4 cellular contexts compared by ENCODE assay signal in the genomic region with DNA sequence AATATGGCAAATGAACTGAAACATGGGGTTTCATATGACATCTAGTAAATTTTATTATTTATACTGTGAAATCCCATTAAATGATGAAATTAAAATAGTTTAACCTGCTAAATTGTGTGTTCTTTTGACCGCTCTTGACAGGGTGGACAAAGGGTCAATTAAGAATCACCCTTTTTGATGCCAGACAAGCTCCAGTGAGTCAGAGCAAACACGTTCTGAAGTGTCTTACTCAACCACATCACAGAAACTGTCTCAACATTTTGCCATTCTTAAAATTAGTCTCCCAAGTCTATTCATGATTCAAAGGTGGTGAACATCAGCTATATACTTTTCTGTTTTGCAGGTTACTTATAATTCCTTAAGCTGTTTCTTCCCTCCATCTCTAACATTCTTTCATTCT.
A peak's percentile ranks its signal among the peaks of the same experiment; 100 is the strongest.
DNase-seq lines count a peak whose midpoint lies in the region; ATAC-seq and TF ChIP-seq lines count a peak whose summit lies in the region.
"Not testable (repeated sequence)": the region's sequence is repeated elsewhere in the genome, so short reads cannot be mapped to it uniquely, and the experiment has no call there.

No MANE protein-coding gene starts in this region.

- RAD21 ChIA-PET in HCT116 (lab: Charles Lee; ENCODE audit: low non-redundant PET in 1 of 2, low total read pairs in 2 of 2, uncharacterized antibody in 2 of 2, unreplicated experiment in 2 of 2), result not testable (repeated sequence)

- intact Hi-C loops in HCT116 (cut with micrococcal nuclease); left lung (cut with DNase I): not testable (repeated sequence)

- peak; percentile 78 for ATAC-seq in HCT116
- peak; percentile 93 for ATAC-seq in RWPE2 (ENCODE audit: low read depth)
- ATAC-seq in esophagus mucosa, result peak; percentile 59
- peak; percentile 61 for ATAC-seq in left lung

- not testable (repeated sequence) for H2AFZ ChIP-seq in HCT116 (ENCODE audit: low read depth, low read length, poor library complexity, severe bottlenecking)

- not testable (repeated sequence) for H3K27ac ChIP-seq in HCT116 (ENCODE audit: low read depth, low read length); RWPE2 (ENCODE audit: poor library complexity, severe bottlenecking); left lung

- not testable (repeated sequence) for H3K27me3 ChIP-seq in HCT116 (ENCODE audit: insufficient read depth, low read length); RWPE2 (ENCODE audit: insufficient read depth, poor library complexity, severe bottlenecking); left lung

- H3K9ac ChIP-seq in HCT116 (ENCODE audit: low read length), result not testable (repeated sequence)

- not testable (repeated sequence) for H3K4me2 ChIP-seq in HCT116 (ENCODE audit: low read length)

- not testable (repeated sequence) for H3K4me3 ChIP-seq in HCT116 (replicated peaks in 1 of 2; ENCODE audit: low read depth in 1 of 2, low read length in 2 of 2); RWPE2 (ENCODE audit: severe bottlenecking); left lung

- CTCF ChIA-PET in HCT116 (lab: Charles Lee), result not testable (repeated sequence)

- not testable (repeated sequence) for DNase-seq in HCT116 (ENCODE audit: low read depth, low spot score); RWPE2 (ENCODE audit: low spot score); left lung

- H4K20me1 ChIP-seq in HCT116 (ENCODE audit: insufficient read depth), result not testable (repeated sequence)

- H3K9me2 ChIP-seq in HCT116 (ENCODE audit: insufficient read depth), result not testable (repeated sequence)

- POLR2A ChIA-PET in HCT116 (lab: Charles Lee), result not testable (repeated sequence)

- not testable (repeated sequence) for H3K36me3 ChIP-seq in HCT116 (ENCODE audit: control insufficient read depth in 1 of 2, insufficient read depth in 2 of 2, low read length in 2 of 2); RWPE2 (ENCODE audit: low read depth); left lung

- not testable (repeated sequence) for TF ChIP-seq CTCF in HCT116 (IDR thresholded peaks at IDR 0.05 in 2 of 3, conservative IDR thresholded peaks at IDR 0.05 in 1 of 3; ENCODE audit: borderline replicate concordance in 1 of 3, insufficient read depth in 1 of 3, low read depth in 2 of 3, low read length in 2 of 3); RWPE2 (IDR thresholded peaks at IDR 0.05; ENCODE audit: poor library complexity, severe bottlenecking); left lung (IDR thresholded peaks at IDR 0.05)

- BruUV-seq in HCT116 (replicated peaks; lab: Mats Ljungman, UMichigan), result not testable (repeated sequence)

- H3K4me1 ChIP-seq in HCT116 (ENCODE audit: control insufficient read depth in 1 of 2, insufficient read depth in 2 of 2, low read length in 2 of 2); RWPE2 (ENCODE audit: insufficient read depth, poor library complexity, severe bottlenecking); left lung: not testable (repeated sequence)

- TF ChIP-seq POLR2A in HCT116 (IDR thresholded peaks at IDR 0.05; ENCODE audit: borderline replicate concordance, extremely low read depth, insufficient read depth, insufficient read length), result not testable (repeated sequence)

- H3K9me3 ChIP-seq in HCT116 (ENCODE audit: control insufficient read depth in 1 of 2, insufficient read depth in 1 of 2, low read depth in 1 of 2, low read length in 2 of 2); RWPE2 (ENCODE audit: severe bottlenecking); left lung: not testable (repeated sequence)

- H3K79me2 ChIP-seq in HCT116 (ENCODE audit: insufficient read depth, low read length), result not testable (repeated sequence)

- TF ChIP-seq RAD21 in HCT116 (IDR thresholded peaks at IDR 0.05; ENCODE audit: low read depth), result not testable (repeated sequence)
